Comparison of ENCODE assay signal across 10 cellular contexts in genomic region chr17:79950711-79951110, GRCh38.
A peak's percentile ranks its signal among the peaks of the same experiment; 100 is the strongest.
DNase-seq lines count a peak whose midpoint lies in the region; ATAC-seq and TF ChIP-seq lines count a peak whose summit lies in the region.
"Had no signal": no experiment of that assay in that cellular context is flagged by ENCODE, and none has a peak within 500 bp of the region (broad histone marks: within the 10 kb centered on the region; RNA-seq: fewer than 3 reads in every experiment).

No MANE protein-coding gene starts in this region.

- H3K27ac Mint-ChIP-seq in mesothelial cell of epicardium, result peak overlapping the region; percentile 87
- no peak overlapping the region for H3K27ac Mint-ChIP-seq in stimulated activated naive B cell treated with anti-CD40 and anti-IgM and Interleukin-4, amounts not matched to agents 10 μg/mL and 1 μg/mL and 100 μg/mL, for 72 hours

- TF ChIP-seq CTCF in dorsolateral prefrontal cortex (IDR thresholded peaks at IDR 0.05 in 54 of 56, conservative IDR thresholded peaks at IDR 0.05 in 2 of 56; ENCODE audit: low read depth in 1 of 56, partially characterized antibody in 56 of 56) (peak in 11 of 56 donors; percentile 7 to 38 (median 28)), mesothelial cell of epicardium (IDR thresholded peaks at IDR 0.05; ENCODE audit: unreplicated experiment) (no peak)

- H3K4me3 ChIP-seq in dorsolateral prefrontal cortex, result peak overlapping the region in 57 of 59 donors; percentile 8 to 65 (median 40)

- H3K9me3 Mint-ChIP-seq in mesothelial cell of epicardium, result no peaks in the 10 kb centered on the region
- H3K9me3 Mint-ChIP-seq in stimulated activated naive B cell treated with anti-CD40 and anti-IgM and Interleukin-4, amounts not matched to agents 10 μg/mL and 1 μg/mL and 100 μg/mL, for 72 hours, result no peaks in the 10 kb centered on the region

- DNase-seq in Right ventricle myocardium inferior (ENCODE audit: missing footprints) (peak; percentile 20), Right ventricle myocardium superior (no peak), dorsolateral prefrontal cortex (peak in 9 of 10 donors; percentile 53 to 76 (median 69)), mesothelial cell of epicardium (ENCODE audit: low spot score in 2 of 2, unreplicated experiment in 2 of 2) (peak in 1 of 2 experiments; percentile 14), NCI-H1105 treated with DMSO at 0.1 percent for 48 hours (lab: John Stamatoyannopoulos, UW) (no peak), NCI-H146 (lab: John Stamatoyannopoulos, UW) (no peak)
- no peak for DNase-seq in stimulated activated naive B cell treated with anti-CD40 and anti-IgM and Interleukin-4, amounts not matched to agents 10 μg/mL and 1 μg/mL and 100 μg/mL, for 72 hours
- DNase-seq: Karpas-422; stimulated activated CD4-positive, alpha-beta T cell treated with anti-CD3 and anti-CD28 coated beads, Interleukin-2, amount 100 ng/mL, for 48 hours had no signal

- no peak for ATAC-seq in Right ventricle myocardium inferior
- no peak for ATAC-seq in Right ventricle myocardium superior (ENCODE audit: poor library complexity)
- ATAC-seq in stimulated activated naive B cell treated with anti-CD40 and anti-IgM and Interleukin-4, amounts not matched to agents 10 μg/mL and 1 μg/mL and 100 μg/mL, for 72 hours (replicated peaks), result no peak

- no peaks in the 10 kb centered on the region for H3K27me3 ChIP-seq in dorsolateral prefrontal cortex

- H3K4me3 Mint-ChIP-seq in mesothelial cell of epicardium, result peak overlapping the region; percentile 20
- H3K4me3 Mint-ChIP-seq in stimulated activated naive B cell treated with anti-CD40 and anti-IgM and Interleukin-4, amounts not matched to agents 10 μg/mL and 1 μg/mL and 100 μg/mL, for 72 hours, result no peak overlapping the region

- intact Hi-C loops in Right ventricle myocardium inferior (cut with DNase I), result no loop called here
- intact Hi-C loops in Right ventricle myocardium superior (cut with DNase I), result no loop called here
- intact Hi-C loops in dorsolateral prefrontal cortex (cut with DNase I), result loop anchor here in 1 of 2 donors (2.0 kb wide), 1 partner anchor 32 kb away; no protein-coding TSS in a partner anchor

- peaks cover 15% of the 10 kb centered on the region for H3K36me3 Mint-ChIP-seq in mesothelial cell of epicardium
- no peaks in the 10 kb centered on the region for H3K36me3 Mint-ChIP-seq in stimulated activated naive B cell treated with anti-CD40 and anti-IgM and Interleukin-4, amounts not matched to agents 10 μg/mL and 1 μg/mL and 100 μg/mL, for 72 hours

- H3K27ac ChIP-seq in dorsolateral prefrontal cortex, result peak overlapping the region; percentile 30 to 95 (median 86)
- H3K27ac ChIP-seq in temporal lobe (ENCODE audit: low read depth, low read length), result peak overlapping the region; percentile 86

- peaks cover 35% of the 10 kb centered on the region for H3K4me1 Mint-ChIP-seq in mesothelial cell of epicardium
- peaks cover 2 to 40% of the 10 kb centered on the region in 2 donors for H3K4me1 Mint-ChIP-seq in stimulated activated naive B cell treated with anti-CD40 and anti-IgM and Interleukin-4, amounts not matched to agents 10 μg/mL and 1 μg/mL and 100 μg/mL, for 72 hours

- H3K27me3 Mint-ChIP-seq in mesothelial cell of epicardium (ENCODE audit: low read depth), result no peaks in the 10 kb centered on the region
- H3K27me3 Mint-ChIP-seq in stimulated activated naive B cell treated with anti-CD40 and anti-IgM and Interleukin-4, amounts not matched to agents 10 μg/mL and 1 μg/mL and 100 μg/mL, for 72 hours, result no peaks in the 10 kb centered on the region

Comparison
In these comparisons a context has a peak if more than half of its experiments do, and no peak if none do; other contexts are left out.
1. DNase-seq: peak in Right ventricle myocardium inferior (single experiment) and dorsolateral prefrontal cortex (9 of 10); none in Right ventricle myocardium superior (single experiment), stimulated activated naive B cell treated with anti-CD40 and anti-IgM and Interleukin-4, amounts not matched to agents 10 μg/mL and 1 μg/mL and 100 μg/mL, for 72 hours (single experiment), NCI-H1105 treated with DMSO at 0.1 percent for 48 hours (single experiment) and NCI-H146 (single experiment).